In the genomic region with DNA sequence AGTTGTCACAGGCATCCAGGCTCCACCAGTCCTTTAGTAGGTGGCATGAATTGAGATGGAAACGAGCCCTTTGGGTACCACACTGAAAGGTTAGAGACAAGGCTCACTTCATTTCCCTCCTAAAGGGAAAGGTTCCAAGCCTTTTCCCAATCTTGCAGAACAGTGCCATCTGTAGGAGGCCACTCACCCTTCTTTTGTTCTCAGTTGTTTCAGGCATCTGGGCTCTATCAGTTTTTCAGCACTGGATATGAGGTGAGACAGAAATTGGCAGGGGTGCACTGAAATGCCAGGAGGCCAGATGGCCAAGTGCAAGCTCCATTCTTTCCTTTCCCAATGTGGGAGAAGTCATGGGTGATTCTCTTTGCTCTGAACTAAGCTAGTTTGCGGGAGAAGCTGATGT, we compare ENCODE assay signal across 14 cellular contexts. TPM values are rescaled to one million over a fixed set of nuclear protein-coding genes. Genes with fewer than 3 reads are reported as not detected.
DNase-seq lines count a peak whose midpoint lies in the region; ATAC-seq, FAIRE-seq and TF ChIP-seq lines count a peak whose summit lies in the region.
"Had no signal": no experiment of that assay in that cellular context is flagged by ENCODE, and none has a peak within 500 bp of the region (broad histone marks: within the 10 kb centered on the region; RNA-seq: fewer than 3 reads in every experiment).

No MANE protein-coding gene starts in this region.

- TF ChIP-seq RAD21 in HepG2 (CRISPR knock-in tag; IDR thresholded peaks at IDR 0.05), result peak; percentile 45

- no peaks in the 10 kb centered on the region for H4K20me1 ChIP-seq in MM.1S (ENCODE audit: insufficient read depth, low read length)
- no peaks in the 10 kb centered on the region for H4K20me1 ChIP-seq in HepG2 (ENCODE audit: insufficient read depth, low read length)

- no peak for TF ChIP-seq POLR2A in HepG2 (IDR thresholded peaks at IDR 0.05; ENCODE audit: insufficient read depth in 1 of 2, low read depth in 2 of 2, low read length in 2 of 2)

- H3F3A ChIP-seq in MM.1S (ENCODE audit: insufficient read depth, low read length), result no peaks in the 10 kb centered on the region

- no peaks in the 10 kb centered on the region for H3K4me1 ChIP-seq in MM.1S (ENCODE audit: low read length)
- H3K4me1 ChIP-seq in HepG2 (ENCODE audit: insufficient read depth, low read length), result no peaks in the 10 kb centered on the region
- H3K4me1 ChIP-seq: SJSA1 had no signal

- no peak for FAIRE-seq in HepG2 (lab: Jason Lieb, UNC)

- peak; percentile 16; the same call in 1 of the 2 replicates for TF ChIP-seq CTCF in MM.1S (IDR thresholded peaks at IDR 0.05; ENCODE audit: low read length)
- peak; percentile 66 for TF ChIP-seq CTCF in choroid plexus epithelial cell (conservative IDR thresholded peaks at IDR 0.05; ENCODE audit: low read depth, low read length)
- peak; percentile 60 for TF ChIP-seq CTCF in HepG2 (CRISPR knock-in tag; IDR thresholded peaks at IDR 0.05)

- H3K4me2 ChIP-seq in MM.1S (ENCODE audit: low read depth, low read length) (no peak overlapping the region), HepG2 (ENCODE audit: low read depth, low read length) (no peak overlapping the region)

- H3K79me2 ChIP-seq in MM.1S (ENCODE audit: low read length), result peaks cover 20% of the 10 kb centered on the region
- no peaks in the 10 kb centered on the region for H3K79me2 ChIP-seq in HepG2 (ENCODE audit: insufficient read depth, low read length)

- H3K36me3 ChIP-seq in MM.1S (replicated peaks; ENCODE audit: insufficient read depth, low read length), result 0 out of 2 replicates have a peak, but pooled peaks cover 4% of the 10 kb centered on the region
- H3K36me3 ChIP-seq in HepG2 (replicated peaks in 1 of 2; ENCODE audit: control insufficient read depth in 1 of 2, insufficient read depth in 2 of 2, low read length in 2 of 2), result no peaks in the 10 kb centered on the region; a peak in 1 of 5 replicates
- H3K36me3 ChIP-seq: SJSA1 had no signal

- POLR2A ChIA-PET in HepG2 (lab: Yijun Ruan, JAX), result no interaction called here

- H3K4me3 ChIP-seq in MM.1S (ENCODE audit: low read length), result no peak overlapping the region
- H3K4me3 ChIP-seq in choroid plexus epithelial cell (ENCODE audit: low read depth, low read length), result no peak overlapping the region
- H3K4me3 ChIP-seq in HepG2 (replicated peaks in 1 of 3; ENCODE audit: insufficient read depth in 1 of 3, low read depth in 2 of 3, low read length in 3 of 3), result no peak overlapping the region
- H3K4me3 ChIP-seq: body of pancreas, SJSA1 had no signal

- H3K27ac ChIP-seq in MM.1S (ENCODE audit: low read length), result no peak overlapping the region
- no peak overlapping the region for H3K27ac ChIP-seq in HepG2 (ENCODE audit: extremely low read length, insufficient read depth, low read length)
- H3K27ac ChIP-seq: body of pancreas, epithelial cell of prostate, SJSA1 had no signal

- intact Hi-C loops in HepG2 (cut with micrococcal nuclease; ENCODE audit: unreplicated experiment), result no loop called here

- DNase-seq in ELF-1 (ENCODE audit: low read depth, low spot score) (peak; percentile 50), MM.1S (no peak), choroid plexus epithelial cell (ENCODE audit: low read depth) (peak; percentile 52), HepG2 (ENCODE audit: low spot score) (peak; percentile 60), GM19238 (ENCODE audit: insufficient read length, low spot score) (no peak), KBM-7 (no peak)
- no peak for DNase-seq in effector CD4-positive, alpha-beta T cell
- DNase-seq: activated T-cell treated with anti-CD3 and anti-CD28 coated beads, Interleukin-2, amount 50 U/mL, for 48 hours; body of pancreas; immature natural killer cell; MV-4-11; NCI-H524 had no signal

- TF ChIP-seq EP300 in HepG2 (IDR thresholded peaks at IDR 0.05; ENCODE audit: low read depth in 2 of 2, low read length in 2 of 2) (no peak), HepG2 (CRISPR knock-in tag; IDR thresholded peaks at IDR 0.05; ENCODE audit: borderline replicate concordance) (no peak)

- in situ Hi-C loops in HepG2 (cut with HindIII; ENCODE audit: extremely low pct_ligation_motif_present, low pct_unique_long_range_greater_than_20kb) (no loop called here), KBM-7 (cut with MboI; ENCODE audit: low pct_unique_long_range_greater_than_20kb, low sequenced_read_pairs) (no loop called here)

- no peak overlapping the region for H3K9ac ChIP-seq in MM.1S (ENCODE audit: low read length)
- H3K9ac ChIP-seq in HepG2 (ENCODE audit: insufficient read depth, low read depth, low read length), result no peak overlapping the region

- no peaks in the 10 kb centered on the region for H3K9me2 ChIP-seq in MM.1S (replicated peaks; ENCODE audit: insufficient read depth, low read length)

- H3K9me3 ChIP-seq in MM.1S (replicated peaks; ENCODE audit: insufficient read depth, low read length), result no peaks in the 10 kb centered on the region
- H3K9me3 ChIP-seq in HepG2 (ENCODE audit: low read length), result peaks cover 19% of the 10 kb centered on the region
- H3K9me3 ChIP-seq: SJSA1 had no signal

- WGBS in HepG2 (ENCODE audit: low lambda C conversion rate), result 91% methylated on average over 2 of the region's 2 CpGs

- H2AFZ ChIP-seq in MM.1S (ENCODE audit: low read length) (no peak overlapping the region), HepG2 (ENCODE audit: low read length) (no peak overlapping the region)

- BruUV-seq in HepG2 (replicated peaks; lab: Mats Ljungman, UMichigan), result no TSS peak

- CTCF ChIA-PET in HepG2 (lab: Yijun Ruan, JAX; ENCODE audit: low intra/inter-chr PET ratio, low total read pairs), result no interaction called here

- H3K27me3 ChIP-seq in MM.1S (replicated peaks; ENCODE audit: insufficient read depth, low read length) (no peaks in the 10 kb centered on the region), HepG2 (ENCODE audit: control insufficient read depth in 1 of 2, insufficient read depth in 2 of 2, low read length in 2 of 2) (no peaks in the 10 kb centered on the region)
- H3K27me3 ChIP-seq: body of pancreas, SJSA1 had no signal

- peak; percentile 79 for ATAC-seq in HepG2
- ATAC-seq: body of pancreas had no signal

TF ChIP-seq in HepG2, 621 proteins besides CTCF, POLR2A, EP300 and RAD21:
- TF ChIP-seq IRF9 (CRISPR knock-in tag; IDR thresholded peaks at IDR 0.05; ENCODE audit: borderline replicate concordance) (no peak), ZMYM4 (CRISPR knock-in tag; IDR thresholded peaks at IDR 0.05) (0 out of 2 replicates have a peak, but pooled peaks have one; percentile 26), MLLT10 (CRISPR knock-in tag; IDR thresholded peaks at IDR 0.05) (no peak), KDM4B (CRISPR knock-in tag; IDR thresholded peaks at IDR 0.05) (0 out of 2 replicates have a peak, but pooled peaks have one; percentile 25), STAG1 (CRISPR knock-in tag; IDR thresholded peaks at IDR 0.05) (peak; percentile 67), ZNF367 (CRISPR knock-in tag; IDR thresholded peaks at IDR 0.05; ENCODE audit: borderline replicate concordance) (no peak), TOPORS (CRISPR knock-in tag; IDR thresholded peaks at IDR 0.05) (no peak)
- TF ChIP-seq, protein P1, sequence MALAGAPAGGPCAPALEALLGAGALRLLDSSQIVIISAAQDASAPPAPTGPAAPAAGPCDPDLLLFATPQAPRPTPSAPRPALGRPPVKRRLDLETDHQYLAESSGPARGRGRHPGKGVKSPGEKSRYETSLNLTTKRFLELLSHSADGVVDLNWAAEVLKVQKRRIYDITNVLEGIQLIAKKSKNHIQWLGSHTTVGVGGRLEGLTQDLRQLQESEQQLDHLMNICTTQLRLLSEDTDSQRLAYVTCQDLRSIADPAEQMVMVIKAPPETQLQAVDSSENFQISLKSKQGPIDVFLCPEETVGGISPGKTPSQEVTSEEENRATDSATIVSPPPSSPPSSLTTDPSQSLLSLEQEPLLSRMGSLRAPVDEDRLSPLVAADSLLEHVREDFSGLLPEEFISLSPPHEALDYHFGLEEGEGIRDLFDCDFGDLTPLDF (CRISPR knock-in tag; IDR thresholded peaks at IDR 0.05), result no peak

RNA-seq across cellular contexts. Expression of gene FBXO33, which starts 15.2 kb away (rescaled TPM):
- total RNA-seq in HepG2 (2016; rRNA removed; fragmentation: Illumina TruSeq; extraction: Trizol), result 15.5 and 23.3 TPM in 2 replicates
- 1.6 and 1.8 TPM in 2 replicates for total RNA-seq in HepG2 (2016; cell fraction: cytosol; rRNA removed; fragmentation: Illumina TruSeq; extraction: Trizol; ENCODE audit: low read depth)
- 17.5 and 22.7 TPM in 2 replicates for total RNA-seq in HepG2 (2016; cell fraction: insoluble cytoplasmic fraction; rRNA removed; fragmentation: Illumina TruSeq; extraction: Trizol)
- 5.6 and 7.4 TPM in 2 replicates for total RNA-seq in HepG2 (2016; cell fraction: membrane; rRNA removed; fragmentation: Illumina TruSeq; extraction: Trizol)
- total RNA-seq in HepG2 (2016; cell fraction: nucleus; rRNA removed; fragmentation: Illumina TruSeq; extraction: Trizol), result 12.8 and 13.0 TPM in 2 replicates
- 15.2 and 16.9 TPM in 2 replicates for polyA plus RNA-seq in HepG2 (2011; rRNA removed)
- polyA plus RNA-seq in HepG2 (2011; cell fraction: cytosol; rRNA removed), result 7.6 and 10.6 TPM in 2 replicates
- 8.6 and 9.8 TPM in 2 replicates for polyA plus RNA-seq in HepG2 (2011; cell fraction: nucleus; rRNA removed)
- polyA plus RNA-seq in HepG2 (2012), result 13.5 and 16.7 TPM in 2 replicates
- polyA plus RNA-seq in HepG2 (2016; cell fraction: cytosol; fragmentation: Illumina TruSeq; extraction: Trizol; ENCODE audit: low read depth), result 0.57 and 0.70 TPM in 2 replicates
- 15.9 and 16.0 TPM in 2 replicates for polyA plus RNA-seq in HepG2 (2016; cell fraction: insoluble cytoplasmic fraction; fragmentation: Illumina TruSeq; extraction: Trizol; ENCODE audit: low read depth)
- polyA plus RNA-seq in HepG2 (2016; cell fraction: membrane; fragmentation: Illumina TruSeq; extraction: Trizol; ENCODE audit: low read depth), result 2.2 and 2.6 TPM in 2 replicates
- 11.2 and 12.2 TPM in 2 replicates for polyA plus RNA-seq in HepG2 (2016; cell fraction: nucleus; fragmentation: Illumina TruSeq; extraction: Trizol; ENCODE audit: insufficient read depth, low read depth)
- 30.5 and 39.3 TPM in 2 replicates for polyA minus RNA-seq in HepG2 (2011; rRNA and poly(A)+ RNA removed; ENCODE audit: low replicate concordance)
- polyA minus RNA-seq in HepG2 (2011; cell fraction: cytosol; rRNA and poly(A)+ RNA removed), result 12.7 and 15.8 TPM in 2 replicates
- 34.8 and 39.1 TPM in 2 replicates for polyA minus RNA-seq in HepG2 (2011; cell fraction: nucleus; rRNA and poly(A)+ RNA removed)

Comparison
In these comparisons a context has a peak if more than half of its experiments do, and no peak if none do; other contexts are left out.
1. DNase-seq: peak in ELF-1 (single experiment), choroid plexus epithelial cell (single experiment) and HepG2 (single experiment); none in MM.1S (single experiment), GM19238 (single experiment), effector CD4-positive, alpha-beta T cell (single experiment) and KBM-7 (single experiment).
2. CTCF ChIP-seq: peak in every context shown above with its lines; median percentile 66 in choroid plexus epithelial cell; 60 in HepG2; 16 in MM.1S.